Comparison of ENCODE assay signal across 1 cellular context in genomic region chr12:64731683-64732082, GRCh38.
TF ChIP-seq lines count a peak whose summit lies in the region.

No MANE protein-coding gene starts in this region.

TF ChIP-seq in HepG2, 621 proteins besides CTCF, POLR2A, EP300 and RAD21 (continued from another document):
- no peak for TF ChIP-seq E2F1 (CRISPR knock-in tag; IDR thresholded peaks at IDR 0.05)
- no peak for TF ChIP-seq ZNF615 (CRISPR knock-in tag; IDR thresholded peaks at IDR 0.05; ENCODE audit: borderline replicate concordance)
- no peak for TF ChIP-seq HMGXB4 (CRISPR knock-in tag; IDR thresholded peaks at IDR 0.05; ENCODE audit: borderline replicate concordance in 1 of 2, low read depth in 1 of 2)
- no peak for TF ChIP-seq ONECUT2 (CRISPR knock-in tag; IDR thresholded peaks at IDR 0.05)
- TF ChIP-seq ZNF770 (CRISPR knock-in tag; IDR thresholded peaks at IDR 0.05): peak; percentile 92
TF ChIP-seq in HepG2: peak in this region for 1.
